ENCODE assay signal across 24 cellular contexts in the genomic region with DNA sequence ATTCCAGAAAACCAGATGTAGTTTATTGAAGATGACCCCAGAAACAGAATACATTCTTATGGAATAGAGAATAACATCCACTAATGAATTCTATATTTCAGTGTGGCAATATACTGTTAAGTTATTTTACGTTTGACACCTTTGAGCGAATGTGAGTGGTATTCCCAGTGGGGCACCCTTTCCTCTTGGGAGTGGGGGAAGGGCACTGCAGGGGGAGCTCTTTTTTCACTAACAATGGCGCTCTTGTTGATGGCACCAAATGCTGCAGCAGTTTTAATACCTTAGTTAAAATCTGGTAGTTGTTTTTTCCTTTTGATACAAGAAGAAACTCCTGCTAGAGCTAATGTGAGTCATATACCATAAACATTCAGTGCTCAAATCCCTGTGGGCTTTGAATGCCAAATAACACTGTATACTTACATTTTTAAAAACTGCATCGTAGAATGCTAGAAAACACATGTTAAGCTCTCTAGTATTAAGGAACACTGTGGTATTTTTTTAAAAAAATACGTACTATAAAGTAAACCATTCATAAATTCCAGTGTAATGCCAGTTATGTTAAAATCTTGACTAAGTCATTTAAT.
"Had no signal": no experiment of that assay in that cellular context is flagged by ENCODE, and none has a peak within 500 bp of the region (broad histone marks: within the 10 kb centered on the region; RNA-seq: fewer than 3 reads in every experiment).

No MANE protein-coding gene starts in this region.

- H3K36me3 ChIP-seq: adrenal gland, esophagus muscularis mucosa, heart right ventricle, lower lobe of right lung, sigmoid colon, spleen, thoracic aorta, upper lobe of left lung had no signal

- H3K9me3 Mint-ChIP-seq: T-helper 2 cell treated with Interferon-gamma antibody and Interleukin-4, amounts not matched to agents 5 μg/mL and 100 μg/mL, for 36 hours had no signal

- H3K27me3 Mint-ChIP-seq: effector memory CD8-positive, alpha-beta T cell had no signal

- H3K4me3 ChIP-seq: adrenal gland, dorsolateral prefrontal cortex, esophagus muscularis mucosa, heart right ventricle, lower lobe of right lung, sigmoid colon, spleen, thoracic aorta, upper lobe of left lung had no signal

- H3K36me3 Mint-ChIP-seq: activated naive CD4-positive, alpha-beta T cell treated with anti-CD3 and anti-CD28 coated beads, Interleukin-2, amount 50 U/mL, for 24 hours; immature natural killer cell; naive thymus-derived CD4-positive, alpha-beta T cell; T-cell had no signal

- DNase-seq: activated CD4-positive, alpha-beta T cell treated with anti-CD3 and anti-CD28 coated beads for 1 hour; activated CD4-positive, alpha-beta T cell treated with anti-CD3 and anti-CD28 coated beads, Interleukin-2, amount 50 U/mL, for 1 hour; activated CD8-positive, alpha-beta T cell treated with anti-CD3 and anti-CD28 coated beads, Interleukin-2, amount 10 ng/mL, durations not matched to agents 7 days and 5 days; activated gamma-delta T cell treated with Interleukin-2 at 50 U/mL for 16 hours; adrenal gland; central memory CD4-positive, alpha-beta T cell; dorsolateral prefrontal cortex; effector memory CD8-positive, alpha-beta T cell; heart right ventricle; immature natural killer cell; lower lobe of right lung; naive thymus-derived CD4-positive, alpha-beta T cell; posterior cingulate gyrus; sigmoid colon; spleen; stimulated activated CD4-positive, alpha-beta T cell treated with anti-CD3 and anti-CD28 coated beads, Interleukin-4, amount 100 ng/mL, for 1 hour; stimulated activated naive CD4-positive, alpha-beta T cell treated with Interleukin-2 at 50 U/mL for 16 hours; T-cell; upper lobe of left lung had no signal

- H3K27ac Mint-ChIP-seq: activated CD8-positive, alpha-beta T cell treated with anti-CD3 and anti-CD28 coated beads, Interleukin-2, amount 10 ng/mL, durations not matched to agents 7 days and 5 days; activated naive CD4-positive, alpha-beta T cell treated with anti-CD3 and anti-CD28 coated beads, Interleukin-2, amount 50 U/mL, for 24 hours; effector memory CD8-positive, alpha-beta T cell; immature natural killer cell; naive thymus-derived CD4-positive, alpha-beta T cell; T-cell; T-helper 2 cell treated with Interferon-gamma antibody and Interleukin-4, amounts not matched to agents 5 μg/mL and 100 μg/mL, for 36 hours had no signal

- H3K4me1 ChIP-seq: adrenal gland, esophagus muscularis mucosa, heart right ventricle, lower lobe of right lung, sigmoid colon, spleen, upper lobe of left lung had no signal

- H3K4me1 Mint-ChIP-seq: activated naive CD4-positive, alpha-beta T cell treated with anti-CD3 and anti-CD28 coated beads, Interleukin-2, amount 50 U/mL, for 24 hours; immature natural killer cell; naive thymus-derived CD4-positive, alpha-beta T cell; T-cell had no signal

- H3K9me3 ChIP-seq: adrenal gland, esophagus muscularis mucosa, lower lobe of right lung, sigmoid colon, thoracic aorta, upper lobe of left lung had no signal

- H3K27me3 ChIP-seq: adrenal gland, esophagus muscularis mucosa, sigmoid colon, spleen, upper lobe of left lung had no signal

- H3K4me3 Mint-ChIP-seq: activated CD8-positive, alpha-beta T cell treated with anti-CD3 and anti-CD28 coated beads, Interleukin-2, amount 10 ng/mL, durations not matched to agents 7 days and 5 days; activated naive CD4-positive, alpha-beta T cell treated with anti-CD3 and anti-CD28 coated beads, Interleukin-2, amount 50 U/mL, for 24 hours; effector memory CD8-positive, alpha-beta T cell; immature natural killer cell; naive thymus-derived CD4-positive, alpha-beta T cell; neural crest cell; T-cell; T-helper 2 cell treated with Interferon-gamma antibody and Interleukin-4, amounts not matched to agents 5 μg/mL and 100 μg/mL, for 36 hours had no signal

- H3K27ac ChIP-seq: adrenal gland, dorsolateral prefrontal cortex, esophagus muscularis mucosa, heart right ventricle, lower lobe of right lung, sigmoid colon, spleen, thoracic aorta, upper lobe of left lung had no signal
